21 cellular contexts compared by ENCODE assay signal in the genomic region with DNA sequence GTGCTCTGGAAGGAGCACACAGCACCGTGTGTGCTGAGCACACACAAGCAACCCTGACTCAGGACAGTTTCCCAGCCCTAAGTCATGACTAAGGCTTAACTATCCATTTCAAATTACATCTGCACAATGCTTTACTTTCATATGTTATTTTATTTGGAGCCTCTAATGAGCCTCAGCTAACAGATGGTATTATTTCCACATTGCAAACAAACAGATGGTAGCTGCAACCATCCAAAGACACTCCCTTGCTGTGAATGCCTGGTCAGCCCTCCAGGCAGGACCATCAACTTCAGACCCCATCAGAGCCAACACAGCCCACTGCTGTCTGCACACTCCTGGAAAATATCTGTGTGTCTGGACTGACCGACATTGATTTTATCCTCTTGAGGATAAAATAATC.
"Had no signal": no experiment of that assay in that cellular context is flagged by ENCODE, and none has a peak within 500 bp of the region (broad histone marks: within the 10 kb centered on the region; RNA-seq: fewer than 3 reads in every experiment).

No MANE protein-coding gene starts in this region.

- H3K9me3 ChIP-seq: esophagus squamous epithelium, left lung, right lobe of liver, stomach, testis, tibial artery had no signal

- H3K4me1 ChIP-seq: esophagus squamous epithelium, left lung, neural progenitor cell, parathyroid adenoma, right lobe of liver, stomach, testis, tibial artery had no signal

- H3K9ac ChIP-seq: neural progenitor cell, parathyroid adenoma had no signal

- H3K36me3 ChIP-seq: esophagus squamous epithelium, left lung, neural progenitor cell, right lobe of liver, stomach, tibial artery had no signal

- H3K4me3 ChIP-seq: esophagus squamous epithelium, left lung, neural progenitor cell, right lobe of liver, smooth muscle cell, stomach, testis, tibial artery had no signal

- H3K27me3 ChIP-seq: esophagus squamous epithelium, left lung, neural progenitor cell, right lobe of liver, stomach, testis, tibial artery had no signal

- DNase-seq: cortex of kidney; effector memory CD8-positive, alpha-beta T cell; erythroblast; esophagus squamous epithelium; head of caudate nucleus; kidney; left lung; mesenchymal stem cell; naive thymus-derived CD4-positive, alpha-beta T cell; right lobe of liver; stimulated activated CD4-positive, alpha-beta T cell treated with anti-CD3 and anti-CD28 coated beads, Interleukin-2, amount 100 ng/mL, for 24 hours; stimulated activated CD4-positive, alpha-beta T cell treated with anti-CD3 and anti-CD28 coated beads, Interleukin-4, amount 100 ng/mL, for 24 hours; stimulated activated naive CD4-positive, alpha-beta T cell treated with Interleukin-2 at 50 U/mL for 16 hours; stomach; testis; tibial artery had no signal

- H3K27ac ChIP-seq: esophagus squamous epithelium, left lung, neural progenitor cell, parathyroid adenoma, right lobe of liver, stomach, testis, tibial artery had no signal

- FAIRE-seq: endometrium, frontal cortex, kidney had no signal
